In genomic region chr10:6699336-6699735, GRCh38 we compare ENCODE assay signal across 17 cellular contexts.
DNase-seq lines count a peak whose midpoint lies in the region; ATAC-seq and TF ChIP-seq lines count a peak whose summit lies in the region.
"Had no signal": no experiment of that assay in that cellular context is flagged by ENCODE, and none has a peak within 500 bp of the region (broad histone marks: within the 10 kb centered on the region; RNA-seq: fewer than 3 reads in every experiment).

No MANE protein-coding gene starts in this region.

- H4K20me1 ChIP-seq in GM23248 (ENCODE audit: insufficient read depth): no peaks in the 10 kb centered on the region
- H4K20me1 ChIP-seq in MM.1S (ENCODE audit: insufficient read depth, low read length): no peaks in the 10 kb centered on the region
- H4K20me1 ChIP-seq: BLaER1 treated with 17β-estradiol and CSF1 and Interleukin-3, amounts not matched to agents 10 nM and 100 nM had no signal

- H2AFZ ChIP-seq in GM23248 (no peak overlapping the region), MM.1S (ENCODE audit: low read length) (no peak overlapping the region)

- TF ChIP-seq CTCF in AG10803 (conservative IDR thresholded peaks at IDR 0.05; ENCODE audit: low read length): no peak
- TF ChIP-seq CTCF in fibroblast of villous mesenchyme (IDR thresholded peaks at IDR 0.05; ENCODE audit: insufficient read depth, low read depth, low read length): no peak
- TF ChIP-seq CTCF in omental fat pad (IDR thresholded peaks at IDR 0.05): no peak
- no peak for TF ChIP-seq CTCF in MM.1S (IDR thresholded peaks at IDR 0.05; ENCODE audit: low read length)

- H3F3A ChIP-seq in GM23248 (ENCODE audit: insufficient read depth) (no peaks in the 10 kb centered on the region), MM.1S (ENCODE audit: insufficient read depth, low read length) (no peaks in the 10 kb centered on the region)

- DNase-seq in AG10803 (ENCODE audit: low read depth) (peak; percentile 47), GM23248 (peak; percentile 6), adipocyte (ENCODE audit: low read depth) (peak; percentile 8), fibroblast of villous mesenchyme (ENCODE audit: low read depth) (peak; percentile 62), GM03348 (ENCODE audit: low spot score) (no peak), omental fat pad (ENCODE audit: low spot score) (no peak), MM.1S (no peak)
- DNase-seq: CD8-positive, alpha-beta T cell; COR-L47; DMS 273 treated with DMSO at 0.1 percent for 48 hours; DMS53; DND-41; H9 had no signal

- H3K79me2 ChIP-seq in GM23248 (ENCODE audit: insufficient read depth): no peaks in the 10 kb centered on the region
- no peaks in the 10 kb centered on the region for H3K79me2 ChIP-seq in MM.1S (ENCODE audit: low read length)

- H3K27ac ChIP-seq in GM23248 (no peak overlapping the region), MM.1S (ENCODE audit: low read length) (no peak overlapping the region)
- H3K27ac ChIP-seq: 22Rv1; A549; BLaER1 treated with 17β-estradiol and CSF1 and Interleukin-3, amounts not matched to agents 10 nM and 100 nM had no signal

- in situ Hi-C loops in GM23248 (cut with MboI): no loop called here

- no peaks in the 10 kb centered on the region for H3K9me2 ChIP-seq in GM23248 (ENCODE audit: insufficient read depth)
- H3K9me2 ChIP-seq in MM.1S (replicated peaks; ENCODE audit: insufficient read depth, low read length): no peaks in the 10 kb centered on the region

- ATAC-seq in omental fat pad (ENCODE audit: low FRiP score) (no peak), HG02870 (IDR thresholded peaks at IDR 0.05; ENCODE audit: unreplicated experiment) (no peak)
- ATAC-seq: CD8-positive, alpha-beta T cell had no signal

- H3K4me2 ChIP-seq in GM23248 (ENCODE audit: unreplicated experiment) (no peak overlapping the region), MM.1S (ENCODE audit: low read depth, low read length) (no peak overlapping the region)
- H3K4me2 ChIP-seq: BLaER1 treated with 17β-estradiol and CSF1 and Interleukin-3, amounts not matched to agents 10 nM and 100 nM had no signal

- H3K27me3 ChIP-seq in GM23248 (replicated peaks; ENCODE audit: insufficient read depth) (no peaks in the 10 kb centered on the region), adipocyte (replicated peaks; ENCODE audit: control insufficient read depth, insufficient read depth, low read length) (no peaks in the 10 kb centered on the region), MM.1S (replicated peaks; ENCODE audit: insufficient read depth, low read length) (no peaks in the 10 kb centered on the region)
- H3K27me3 ChIP-seq: BLaER1 treated with 17β-estradiol and CSF1 and Interleukin-3, amounts not matched to agents 10 nM and 100 nM had no signal

- H3K9me3 ChIP-seq in GM23248 (ENCODE audit: low read depth): no peaks in the 10 kb centered on the region
- H3K9me3 ChIP-seq in adipocyte (ENCODE audit: control insufficient read depth, low read length): no peaks in the 10 kb centered on the region
- H3K9me3 ChIP-seq in MM.1S (replicated peaks; ENCODE audit: insufficient read depth, low read length): no peaks in the 10 kb centered on the region
- H3K9me3 ChIP-seq: A549; BLaER1 treated with 17β-estradiol and CSF1 and Interleukin-3, amounts not matched to agents 10 nM and 100 nM had no signal

- H3K4me3 ChIP-seq in AG10803 (ENCODE audit: low read length) (no peak overlapping the region), GM23248 (no peak overlapping the region), adipocyte (ENCODE audit: low read length) (no peak overlapping the region), fibroblast of villous mesenchyme (ENCODE audit: low read depth, low read length) (no peak overlapping the region), MM.1S (ENCODE audit: low read length) (no peak overlapping the region)
- H3K4me3 ChIP-seq: A549; BLaER1 treated with 17β-estradiol and CSF1 and Interleukin-3, amounts not matched to agents 10 nM and 100 nM had no signal

- WGBS in GM23248 (ENCODE audit: low coverage in 1 of 2, low lambda C conversion rate in 2 of 2, missing lambda C conversion rate in 2 of 2), 2 experiments: 71 to 79% methylated on average over 4 of the region's 4 CpGs

- H3K36me3 ChIP-seq in GM23248 (ENCODE audit: low read depth): no peaks in the 10 kb centered on the region
- no peaks in the 10 kb centered on the region for H3K36me3 ChIP-seq in adipocyte (ENCODE audit: control insufficient read depth, insufficient read depth, low read length, severe bottlenecking)
- H3K36me3 ChIP-seq in MM.1S (replicated peaks; ENCODE audit: insufficient read depth, low read length): no peaks in the 10 kb centered on the region
- H3K36me3 ChIP-seq: BLaER1 treated with 17β-estradiol and CSF1 and Interleukin-3, amounts not matched to agents 10 nM and 100 nM had no signal

- no peak overlapping the region for H3K9ac ChIP-seq in GM23248
- H3K9ac ChIP-seq in adipocyte (ENCODE audit: low read length): no peak overlapping the region
- no peak overlapping the region for H3K9ac ChIP-seq in MM.1S (ENCODE audit: low read length)
- H3K9ac ChIP-seq: BLaER1 treated with 17β-estradiol and CSF1 and Interleukin-3, amounts not matched to agents 10 nM and 100 nM had no signal

- H3K4me1 ChIP-seq in GM23248 (ENCODE audit: insufficient read depth) (no peaks in the 10 kb centered on the region), adipocyte (ENCODE audit: control insufficient read depth, insufficient read depth, low read length) (peaks cover 15% of the 10 kb centered on the region), MM.1S (ENCODE audit: low read length) (no peaks in the 10 kb centered on the region)
- H3K4me1 ChIP-seq: BLaER1 treated with 17β-estradiol and CSF1 and Interleukin-3, amounts not matched to agents 10 nM and 100 nM had no signal

Comparison
In these comparisons a context has a peak if more than half of its experiments do, and no peak if none do; other contexts are left out.
1. DNase-seq: peak in AG10803 (single experiment), GM23248 (single experiment), adipocyte (single experiment) and fibroblast of villous mesenchyme (single experiment); none in GM03348 (single experiment), omental fat pad (single experiment) and MM.1S (single experiment).